8 cellular contexts compared by ENCODE assay signal in the genomic region with DNA sequence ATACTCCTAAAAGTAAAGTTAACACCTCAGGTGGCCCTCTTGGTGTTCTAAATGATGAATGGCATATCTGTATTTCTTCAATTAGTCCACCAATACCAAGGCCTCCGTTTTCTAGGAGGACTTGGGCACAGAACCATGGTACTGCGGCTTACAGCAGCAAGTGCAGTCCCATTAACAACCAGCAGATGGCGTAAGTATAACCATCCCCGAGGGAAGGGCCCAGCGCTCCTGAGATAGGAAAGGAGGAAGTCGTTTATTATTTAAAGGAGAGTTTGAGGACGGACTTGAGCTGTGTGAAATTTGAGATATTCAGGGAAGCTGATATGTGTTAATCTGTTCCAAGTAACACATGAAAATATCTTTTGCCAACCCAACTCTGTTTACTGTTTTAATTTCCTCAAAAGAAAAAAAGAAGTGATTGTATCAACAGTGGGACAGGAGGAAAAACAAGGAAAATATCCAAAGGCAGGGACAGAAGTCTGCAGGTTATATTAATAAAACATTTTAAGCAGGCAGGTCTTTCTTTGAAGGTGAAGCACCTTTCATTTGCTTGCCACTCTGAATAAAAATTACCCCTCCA. TPM values are rescaled to one million over a fixed set of nuclear protein-coding genes. Genes with fewer than 3 reads are reported as not detected.
DNase-seq lines count a peak whose midpoint lies in the region; FAIRE-seq and TF ChIP-seq lines count a peak whose summit lies in the region.

No MANE protein-coding gene starts in this region.

- no peaks in the 10 kb centered on the region for H4K20me1 ChIP-seq in astrocyte (ENCODE audit: insufficient read depth, low read length)

- H3K27ac ChIP-seq in astrocyte (ENCODE audit: low read depth, low read length): no peak overlapping the region

- H3K9me3 ChIP-seq in astrocyte (ENCODE audit: insufficient read depth, low read depth, low read length) (peaks cover 14% of the 10 kb centered on the region), skeletal muscle satellite cell (replicated peaks; ENCODE audit: low read length) (peaks cover 14% of the 10 kb centered on the region)

- H3K9me3 Mint-ChIP-seq in astrocyte (ENCODE audit: unreplicated experiment): peaks cover 23% of the 10 kb centered on the region

- H3K9ac ChIP-seq in astrocyte (ENCODE audit: low read length) (no peak overlapping the region), skeletal muscle satellite cell (ENCODE audit: low read depth, low read length) (peak overlapping the region; percentile 16)

- peaks cover 3% of the 10 kb centered on the region for H3K4me1 Mint-ChIP-seq in astrocyte (ENCODE audit: low read depth, unreplicated experiment)

- H3K4me3 ChIP-seq in astrocyte (ENCODE audit: insufficient read depth, low read depth, low read length) (no peak overlapping the region), skeletal muscle satellite cell (ENCODE audit: low read length) (no peak overlapping the region)

- in situ Hi-C loops in ACHN (cut with HindIII; ENCODE audit: low pct_ligation_motif_present, low pct_unique_long_range_greater_than_20kb, low sequenced_read_pairs): no loop called here

- H3K36me3 ChIP-seq in astrocyte (ENCODE audit: insufficient read depth, low read length) (no peaks in the 10 kb centered on the region), skeletal muscle satellite cell (ENCODE audit: insufficient read depth, low read length) (no peaks in the 10 kb centered on the region)

- H3K79me2 ChIP-seq in astrocyte (ENCODE audit: insufficient read depth, low read length): no peaks in the 10 kb centered on the region

- H3K27me3 ChIP-seq in astrocyte (ENCODE audit: insufficient read depth, low read length) (no peaks in the 10 kb centered on the region), skeletal muscle satellite cell (ENCODE audit: control insufficient read depth, insufficient read depth, low read length) (no peaks in the 10 kb centered on the region)

- H3K4me2 ChIP-seq in astrocyte (ENCODE audit: low read length) (no peak overlapping the region), skeletal muscle satellite cell (ENCODE audit: low read length) (no peak overlapping the region)

- H3K4me3 Mint-ChIP-seq in astrocyte (ENCODE audit: unreplicated experiment): no peak overlapping the region

- TF ChIP-seq CTCF in astrocyte (IDR thresholded peaks at IDR 0.05; ENCODE audit: insufficient read depth, low read depth, low read length): peak; percentile 95

- FAIRE-seq in astrocyte (lab: Jason Lieb, UNC): peak; percentile 45

- H3K27me3 Mint-ChIP-seq in astrocyte (ENCODE audit: low read depth, unreplicated experiment): no peaks in the 10 kb centered on the region

- H3K27ac Mint-ChIP-seq in astrocyte (ENCODE audit: unreplicated experiment): peak overlapping the region; percentile 68

- peaks cover 2% of the 10 kb centered on the region for H3K36me3 Mint-ChIP-seq in astrocyte (ENCODE audit: low read depth, unreplicated experiment)

- H2AFZ ChIP-seq in astrocyte (ENCODE audit: low read depth, low read length): no peak overlapping the region

- H3K4me1 ChIP-seq in astrocyte (ENCODE audit: insufficient read depth, low read length): no peaks in the 10 kb centered on the region
- peaks cover 24% of the 10 kb centered on the region for H3K4me1 ChIP-seq in skeletal muscle satellite cell (ENCODE audit: control insufficient read depth, insufficient read depth, low read length)

- DNase-seq in ACHN (peak; percentile 72), GM19238 (ENCODE audit: insufficient read length, low spot score) (peak; percentile 7), NCI-H1417 treated with DMSO at 0.1 percent for 48 hours (lab: John Stamatoyannopoulos, UW) (peak; percentile 40), T-helper 1 cell (peak in 4 of 5 donors; percentile 34 to 46 (median 37)), astrocyte (ENCODE audit: low read depth) (peak; percentile 55), hepatic stellate cell (ENCODE audit: low spot score) (peak; percentile 44), middle frontal gyrus (ENCODE audit: extremely low spot score, low spot score) (no peak)

RNA-seq across cellular contexts. Expression of a gene that starts 37.7 kb away (rescaled TPM):
- total RNA-seq in astrocyte: 1.8 and 2.2 TPM in 2 replicates
- 20.0 and 24.5 TPM in 2 replicates for total RNA-seq in skeletal muscle satellite cell (2012; rRNA removed)
